In genomic region chr1:1724035-1724864, GRCh38 we compare ENCODE assay signal across 8 cellular contexts. TPM values are rescaled to one million over a fixed set of nuclear protein-coding genes. Genes with fewer than 3 reads are reported as not detected.
DNase-seq lines count a peak whose midpoint lies in the region; ATAC-seq, FAIRE-seq and TF ChIP-seq lines count a peak whose summit lies in the region.
"Not testable (repeated sequence)": the region's sequence is repeated elsewhere in the genome, so short reads cannot be mapped to it uniquely, and the experiment has no call there.

TSS of gene CDK11A (minus strand) at chr1:1724357. CDS start at chr1:1722818, 1,539 bp downstream.

- H3K36me3 ChIP-seq in HUES6 (ENCODE audit: control insufficient read depth, insufficient read depth, low read length) (peaks cover 16% of the 10 kb centered on the region), OCI-LY1 (ENCODE audit: insufficient read depth, low read length) (peaks cover 17% of the 10 kb centered on the region), endothelial cell of umbilical vein (ENCODE audit: control insufficient read depth in 2 of 2, extremely low read depth in 1 of 2, insufficient read depth in 2 of 2, low read length in 2 of 2) (peaks cover 0 to 12% of the 10 kb centered on the region in 2 experiments)

- intact Hi-C loops in endothelial cell of umbilical vein (cut with micrococcal nuclease), result loop anchor here (5.0 kb wide), 1 partner anchor 67 kb away; the partner anchor contains the start of gene CDK11B

- H2AFZ ChIP-seq in OCI-LY1 (ENCODE audit: low read length); endothelial cell of umbilical vein (ENCODE audit: low read depth, low read length): not testable (repeated sequence)

- not testable (repeated sequence) for H3K4me1 ChIP-seq in HUES6 (ENCODE audit: control insufficient read depth, insufficient read depth, low read length); OCI-LY1 (ENCODE audit: insufficient read depth, low read length, severe bottlenecking); endothelial cell of umbilical vein (ENCODE audit: control insufficient read depth, extremely low read depth, insufficient read depth, low read length)

- DNase-seq in D341Med (ENCODE audit: low spot score), result peak; percentile 90
- peak; percentile 98 for DNase-seq in activated CD8-positive, alpha-beta memory T cell treated with anti-CD3 and anti-CD28 coated beads, Interleukin-2, amount 50 U/mL, for 4 hours
- DNase-seq in endothelial cell of umbilical vein (ENCODE audit: low read depth, low spot score), result peak; percentile 100
- peak; percentile 99 for DNase-seq in middle frontal gyrus (ENCODE audit: extremely low spot score, low spot score)
- peak; percentile 94 to 98 for DNase-seq in stimulated activated CD8-positive, alpha-beta memory T cell treated with anti-CD3 and anti-CD28 coated beads, Interleukin-2, amount 100 ng/mL, for 48 hours (ENCODE audit: low read depth in 2 of 2)

- H3K4me2 ChIP-seq in OCI-LY1 (ENCODE audit: low read length), result peak within 1 kb of the TSS; percentile 50
- H3K4me2 ChIP-seq in endothelial cell of umbilical vein (ENCODE audit: insufficient read depth, low read length), result not testable (repeated sequence)

- peak; percentile 31; the same call in 1 of the 2 replicates for TF ChIP-seq CTCF in OCI-LY1 (IDR thresholded peaks at IDR 0.05; ENCODE audit: low read length)
- peak in 1 of 2 donors; percentile 39 for TF ChIP-seq CTCF in endothelial cell of umbilical vein (IDR thresholded peaks at IDR 0.05; ENCODE audit: extremely low read depth in 1 of 2, insufficient read depth in 1 of 2, low read depth in 1 of 2, low read length in 2 of 2)

- ATAC-seq in GM21423 (IDR thresholded peaks at IDR 0.05; ENCODE audit: unreplicated experiment), result peak; percentile 91

- H4K20me1 ChIP-seq in OCI-LY1 (ENCODE audit: insufficient read depth, low read length); endothelial cell of umbilical vein (replicated peaks; ENCODE audit: control insufficient read depth, extremely low read depth, insufficient read depth, low read length): not testable (repeated sequence)

- TF ChIP-seq POLR2A in endothelial cell of umbilical vein (IDR thresholded peaks at IDR 0.05; ENCODE audit: low read depth, low read length), result peak; percentile 51

- dilution Hi-C loops in endothelial cell of umbilical vein (cut with MboI; ENCODE audit: extremely low pct_ligation_motif_present, low sequenced_read_pairs), result not testable (repeated sequence)

- not testable (repeated sequence) for H3K9me1 ChIP-seq in endothelial cell of umbilical vein (replicated peaks; ENCODE audit: control insufficient read depth, extremely low read depth, insufficient read depth, low read length)

- not testable (repeated sequence) for BruUV-seq in endothelial cell of umbilical vein (replicated peaks; lab: Mats Ljungman, UMichigan)

- POLR2A ChIA-PET in endothelial cell of umbilical vein (lab: Charles Lee), result not testable (repeated sequence)

- not testable (repeated sequence) for H3K9me3 ChIP-seq in HUES6 (ENCODE audit: control insufficient read depth, insufficient read depth, low read depth, low read length); OCI-LY1 (ENCODE audit: low read length); endothelial cell of umbilical vein (replicated peaks; ENCODE audit: control insufficient read depth, insufficient read depth, low read length)

- peak; percentile 97 for FAIRE-seq in endothelial cell of umbilical vein (lab: Jason Lieb, UNC)

- H3K4me3 ChIP-seq in HUES6 (ENCODE audit: low read depth, low read length) (peak within 1 kb of the TSS; percentile 62), OCI-LY1 (ENCODE audit: low read depth, low read length, poor library complexity, severe bottlenecking) (peak within 1 kb of the TSS; percentile 76), endothelial cell of umbilical vein (replicated peaks in 1 of 3; ENCODE audit: insufficient read depth in 1 of 3, low read depth in 1 of 3, low read length in 3 of 3) (peak within 1 kb of the TSS; percentile 36 to 67 (median 61))

- not testable (repeated sequence) for H3K27me3 ChIP-seq in HUES6 (ENCODE audit: control insufficient read depth, insufficient read depth, low read length); OCI-LY1 (ENCODE audit: insufficient read depth, low read length); endothelial cell of umbilical vein (ENCODE audit: control insufficient read depth in 2 of 2, insufficient read depth in 2 of 2, low read length in 2 of 2)

- H3K27ac ChIP-seq in HUES6 (ENCODE audit: low read depth, low read length) (peak within 1 kb of the TSS; percentile 59; the same call in 1 of the 2 replicates), OCI-LY1 (ENCODE audit: low read depth, low read length, poor library complexity, severe bottlenecking) (peak within 1 kb of the TSS; percentile 66), endothelial cell of umbilical vein (ENCODE audit: insufficient read depth, low read depth, low read length) (peak within 1 kb of the TSS; percentile 60)

- H3K9me2 ChIP-seq in OCI-LY1 (ENCODE audit: low read depth, low read length), result not testable (repeated sequence)

- CTCF ChIA-PET in endothelial cell of umbilical vein (lab: Charles Lee), result interaction anchor here (1.0 kb wide), 1 partner anchor 182 kb away, joined by 7 read pairs; no protein-coding TSS in a partner anchor

- not testable (repeated sequence) for H3K79me2 ChIP-seq in OCI-LY1 (ENCODE audit: insufficient read depth, low read length); endothelial cell of umbilical vein (ENCODE audit: control insufficient read depth, insufficient read depth, low read length)

- H3F3A ChIP-seq in OCI-LY1 (ENCODE audit: insufficient read depth, low read length), result not testable (repeated sequence)

- H3K9ac ChIP-seq in HUES6 (ENCODE audit: low read length) (peak within 1 kb of the TSS; percentile 82), OCI-LY1 (ENCODE audit: low read length) (peak within 1 kb of the TSS; percentile 68), endothelial cell of umbilical vein (replicated peaks; ENCODE audit: extremely low read depth, insufficient read depth, low read length) (peak within 1 kb of the TSS; percentile 73)

TF ChIP-seq in endothelial cell of umbilical vein, 7 proteins besides CTCF, POLR2A, EP300 and RAD21:
- TF ChIP-seq POLR2AphosphoS5 (IDR thresholded peaks at IDR 0.05; ENCODE audit: insufficient read depth, low read depth, low read length), result peak; percentile 85
- TF ChIP-seq JUN (IDR thresholded peaks at IDR 0.05; ENCODE audit: borderline replicate concordance, insufficient read depth, insufficient read length, low read depth), result peak; percentile 71

RNA-seq across cellular contexts. Expression of gene CDK11A, which starts in this region (rescaled TPM):
- 50.4 and 53.6 TPM in 2 replicates for total RNA-seq in endothelial cell of umbilical vein
- 30.7 and 33.5 TPM in 2 replicates for polyA plus RNA-seq in endothelial cell of umbilical vein
- 11.1 and 14.3 TPM in 2 replicates for polyA plus RNA-seq in endothelial cell of umbilical vein (2011; cell fraction: cytosol; rRNA removed)
- polyA plus RNA-seq in endothelial cell of umbilical vein (2011; cell fraction: nucleus; rRNA removed), result 189 and 237 TPM in 2 replicates
- polyA plus RNA-seq in endothelial cell of umbilical vein (2012), result 31.0 and 31.9 TPM in 2 replicates
- 13.8 and 27.1 TPM in 2 replicates for polyA minus RNA-seq in endothelial cell of umbilical vein
- polyA minus RNA-seq in endothelial cell of umbilical vein (2011; cell fraction: cytosol; rRNA and poly(A)+ RNA removed), result 58.4 TPM
- polyA minus RNA-seq in endothelial cell of umbilical vein (2011; cell fraction: nucleus; rRNA and poly(A)+ RNA removed), result 44.9 and 73.1 TPM in 2 replicates

Comparison
In these comparisons a context has a peak if more than half of its experiments do, and no peak if none do; other contexts are left out.
1. Peak in every context shown above with its lines: DNase-seq, ATAC-seq, H3K4me3 ChIP-seq and H3K27ac ChIP-seq.